In the genomic region with DNA sequence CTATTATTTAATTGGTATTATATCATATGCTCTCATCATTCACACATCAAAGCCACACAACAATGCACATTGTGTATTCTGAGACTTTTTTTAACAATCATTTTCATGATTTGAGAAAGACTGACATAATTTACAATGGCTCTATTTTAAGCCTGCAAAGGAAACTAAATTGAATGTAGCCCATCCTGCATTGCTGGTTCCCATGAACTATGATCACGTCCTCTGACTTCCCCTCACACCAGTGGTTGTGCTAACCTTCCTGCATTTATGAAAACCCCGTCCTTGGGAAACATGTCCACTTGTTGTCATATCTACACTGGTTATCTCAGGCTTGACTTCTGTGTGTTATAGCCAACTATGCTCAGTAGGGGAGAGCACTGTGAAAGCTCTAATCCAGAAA, we compare ENCODE assay signal across 2 cellular contexts.
A peak's percentile ranks its signal among the peaks of the same experiment; 100 is the strongest.
TF ChIP-seq lines count a peak whose summit lies in the region.

No MANE protein-coding gene starts in this region.

TF ChIP-seq in HCT116, 20 proteins besides CTCF, POLR2A, EP300 and RAD21 (continued from another document):
- TF ChIP-seq, protein P1, sequence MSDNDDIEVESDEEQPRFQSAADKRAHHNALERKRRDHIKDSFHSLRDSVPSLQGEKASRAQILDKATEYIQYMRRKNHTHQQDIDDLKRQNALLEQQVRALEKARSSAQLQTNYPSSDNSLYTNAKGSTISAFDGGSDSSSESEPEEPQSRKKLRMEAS (IDR thresholded peaks at IDR 0.05), result no peak
- no peak for TF ChIP-seq SRF (IDR thresholded peaks at IDR 0.05; ENCODE audit: low read depth)
- TF ChIP-seq FOSL1 (IDR thresholded peaks at IDR 0.05; ENCODE audit: low read depth), result no peak
- TF ChIP-seq, protein P2, sequence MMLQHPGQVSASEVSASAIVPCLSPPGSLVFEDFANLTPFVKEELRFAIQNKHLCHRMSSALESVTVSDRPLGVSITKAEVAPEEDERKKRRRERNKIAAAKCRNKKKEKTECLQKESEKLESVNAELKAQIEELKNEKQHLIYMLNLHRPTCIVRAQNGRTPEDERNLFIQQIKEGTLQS (IDR thresholded peaks at IDR 0.05), result no peak
- no peak for TF ChIP-seq EZH2phosphoT487 (IDR thresholded peaks at IDR 0.05; ENCODE audit: borderline replicate concordance)
- TF ChIP-seq ZFX (IDR thresholded peaks at IDR 0.05), result no peak

TF ChIP-seq in endothelial cell of umbilical vein, 7 proteins besides CTCF, POLR2A, EP300 and RAD21 (continued from another document):
- TF ChIP-seq, protein P1 (IDR thresholded peaks at IDR 0.05; ENCODE audit: insufficient read depth, insufficient read length), result no peak
- TF ChIP-seq JUN (IDR thresholded peaks at IDR 0.05; ENCODE audit: borderline replicate concordance, insufficient read depth, insufficient read length, low read depth) (peak; percentile 82), FOS (IDR thresholded peaks at IDR 0.05; ENCODE audit: borderline replicate concordance, insufficient read depth, low read length) (no peak), EZH2 (IDR thresholded peaks at IDR 0.05; ENCODE audit: borderline replicate concordance, low read depth, low read length, severe bottlenecking) (no peak)
